8 cellular contexts compared by ENCODE assay signal in genomic region chr11:15560689-15561467, GRCh38.
"Had no signal": no experiment of that assay in that cellular context is flagged by ENCODE, and none has a peak within 500 bp of the region (broad histone marks: within the 10 kb centered on the region; RNA-seq: fewer than 3 reads in every experiment).

No MANE protein-coding gene starts in this region.

- ATAC-seq: GM23338, HCT116, HepG2 had no signal

- H2AFZ ChIP-seq: GM23338 had no signal

- H3K9me3 ChIP-seq: HAP-1 had no signal

- H3K4me2 ChIP-seq: GM23338 had no signal

- H3K4me3 ChIP-seq: GM23338, HAP-1 had no signal

- DNase-seq: H7, HFFc6, KBM-7 had no signal

- H3K36me3 ChIP-seq: HAP-1 had no signal

- H3K27ac ChIP-seq: HL-60 had no signal

- FAIRE-seq: HepG2 had no signal
